Comparison of ENCODE assay signal across 26 cellular contexts in the genomic region with DNA sequence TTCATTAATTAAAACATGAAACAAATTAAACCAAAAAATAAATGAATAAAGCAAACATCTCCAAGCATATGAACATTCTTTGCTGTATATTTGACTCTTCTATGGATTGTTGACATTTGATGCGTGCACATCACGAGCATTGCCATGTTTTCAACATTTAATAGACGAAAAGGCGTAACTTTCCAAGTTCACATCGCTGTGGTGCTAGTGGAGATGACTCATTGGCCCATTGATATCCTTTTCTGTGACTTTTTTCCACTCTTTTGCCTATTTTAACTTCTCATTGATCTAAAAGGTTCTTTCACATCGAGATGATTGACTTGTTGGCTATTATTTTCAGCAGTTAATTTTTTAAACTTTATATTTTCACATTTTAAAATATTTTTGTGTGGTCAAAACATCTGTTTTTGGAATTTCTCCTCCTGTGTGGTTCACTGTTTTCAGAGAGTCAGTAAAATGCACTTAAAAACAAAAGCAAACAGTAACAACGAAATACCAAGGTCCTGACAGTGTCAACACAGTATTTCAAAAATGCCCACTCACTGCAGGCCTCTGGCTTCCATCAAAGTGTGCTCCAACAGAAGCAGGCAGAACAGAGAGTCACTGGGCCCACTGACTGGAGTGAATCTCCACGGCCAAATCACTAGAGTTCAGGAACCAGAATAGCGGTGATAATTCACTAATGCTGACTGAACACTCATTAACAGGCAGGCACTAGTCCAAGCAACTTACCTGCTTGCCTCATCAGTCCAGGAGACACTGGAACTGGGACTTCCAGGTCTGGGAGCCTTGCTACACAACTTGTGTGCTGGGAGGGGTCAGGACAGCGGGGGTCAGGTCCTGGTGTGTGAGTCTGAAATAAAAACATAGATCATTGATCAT.
DNase-seq lines count a peak whose midpoint lies in the region; ATAC-seq and TF ChIP-seq lines count a peak whose summit lies in the region.
"Had no signal": no experiment of that assay in that cellular context is flagged by ENCODE, and none has a peak within 500 bp of the region (broad histone marks: within the 10 kb centered on the region; RNA-seq: fewer than 3 reads in every experiment).

No MANE protein-coding gene starts in this region.

- DNase-seq in AG10803 (ENCODE audit: low read depth) (peak; percentile 80), amniotic epithelial cell (ENCODE audit: low read depth) (peak; percentile 4), left lung (no peak), trophoblast cell (peak in 1 of 2 donors; percentile 62), lower leg skin (ENCODE audit: low spot score in 2 of 2) (no peak), RPMI8226 (no peak), left lobe of liver (ENCODE audit: low spot score) (no peak)
- DNase-seq: activated CD4-positive, alpha-beta memory T cell treated with anti-CD3 and anti-CD28 coated beads, Interleukin-2, amount 10 ng/mL, durations not matched to agents 7 days and 5 days; activated CD8-positive, alpha-beta memory T cell treated with anti-CD3 and anti-CD28 coated beads, Interleukin-2, amount 50 U/mL, for 48 hours; activated naive CD4-positive, alpha-beta T cell treated with anti-CD3 and anti-CD28 coated beads, Interleukin-2, amount 10 ng/mL, durations not matched to agents 7 days and 5 days; DMS53; endodermal cell; esophagus squamous epithelium; gastrocnemius medialis; HFFc6; KG1; left ventricle myocardium inferior; mucosa of descending colon; NCI-H446 treated with DMSO at 0.1 percent for 48 hours; NCI-H82; SK-N-SH; stimulated activated naive CD8-positive, alpha-beta T cell treated with anti-CD3 and anti-CD28 coated beads, Interleukin-15, amount 100 ng/mL, for 72 hours had no signal

- H3K9me3 ChIP-seq in left lung (no peaks in the 10 kb centered on the region), trophoblast cell (ENCODE audit: insufficient read depth, low read depth, low read length) (no peaks in the 10 kb centered on the region)
- H3K9me3 ChIP-seq: esophagus squamous epithelium, gastrocnemius medialis, mucosa of descending colon, SK-N-SH, thyroid gland had no signal

- no peak overlapping the region for H3K4ac ChIP-seq in trophoblast cell (ENCODE audit: low read depth, low read length)

- H3K27ac ChIP-seq in left lung (no peak overlapping the region), trophoblast cell (ENCODE audit: low read depth, low read length) (peak overlapping the region; percentile 87)
- H3K27ac ChIP-seq: esophagus squamous epithelium, gastrocnemius medialis, left ventricle myocardium inferior, RWPE1, thyroid gland had no signal

- H3K4me1 ChIP-seq in left lung, result no peaks in the 10 kb centered on the region
- peaks cover 15 to 19% of the 10 kb centered on the region in 2 experiments for H3K4me1 ChIP-seq in trophoblast cell (ENCODE audit: control insufficient read depth in 1 of 2, insufficient read depth in 2 of 2, low read length in 2 of 2)
- H3K4me1 ChIP-seq: esophagus squamous epithelium, gastrocnemius medialis, left ventricle myocardium inferior had no signal

- H3K79me1 ChIP-seq in trophoblast cell (ENCODE audit: low read length), result peaks cover 27% of the 10 kb centered on the region

- H3K27me3 ChIP-seq in left lung, result no peaks in the 10 kb centered on the region
- H3K27me3 ChIP-seq in trophoblast cell (ENCODE audit: insufficient read depth, low read length), result no peaks in the 10 kb centered on the region
- H3K27me3 ChIP-seq: esophagus squamous epithelium, gastrocnemius medialis, thyroid gland had no signal

- H3K14ac ChIP-seq in trophoblast cell (ENCODE audit: low read length), result peak overlapping the region; percentile 4

- no peak overlapping the region for H2AFZ ChIP-seq in trophoblast cell (ENCODE audit: insufficient read depth, low read length, poor library complexity)

- peak overlapping the region; percentile 16 for H2BK12ac ChIP-seq in trophoblast cell (ENCODE audit: low read length)

- ATAC-seq in left lung (peak; percentile 79), GM19023 (IDR thresholded peaks at IDR 0.05; ENCODE audit: unreplicated experiment) (no peak), left lobe of liver (no peak)
- ATAC-seq: activated CD4-positive, CD25-positive, alpha-beta regulatory T cell treated with anti-CD3 and anti-CD28 coated beads, Interleukin-2, amount 50 U/mL, for 24 hours; gastrocnemius medialis; mucosa of descending colon; stimulated activated naive CD8-positive, alpha-beta T cell treated with anti-CD3 and anti-CD28 coated beads, Interleukin-15, amount 100 ng/mL, for 72 hours had no signal

- H4K8ac ChIP-seq in trophoblast cell (ENCODE audit: low read depth, low read length), result no peak overlapping the region

- WGBS in trophoblast cell (ENCODE audit: extremely low coverage, insufficient coverage, insufficient read length), result no CpG with 5 or more reads among the region's 10 CpGs
- WGBS in lower leg skin, 2 donors, result 77 to 78% methylated on average over 10 of the region's 10 CpGs

- no peak overlapping the region for H4K12ac ChIP-seq in trophoblast cell (ENCODE audit: low read depth, low read length)

- H3K36me3 ChIP-seq in left lung, result no peaks in the 10 kb centered on the region
- no peaks in the 10 kb centered on the region for H3K36me3 ChIP-seq in trophoblast cell (ENCODE audit: control insufficient read depth in 1 of 2, insufficient read depth in 2 of 2, low read length in 2 of 2)
- H3K36me3 ChIP-seq: esophagus squamous epithelium, gastrocnemius medialis, left ventricle myocardium inferior, thyroid gland had no signal

- no peak overlapping the region for H2AK5ac ChIP-seq in trophoblast cell (ENCODE audit: low read length)

- H3K4me3 ChIP-seq in AG10803 (ENCODE audit: low read length) (no peak overlapping the region), left lung (no peak overlapping the region), trophoblast cell (ENCODE audit: low read depth, low read length) (no peak overlapping the region), lower leg skin (ENCODE audit: low read depth, poor library complexity, severe bottlenecking) (no peak overlapping the region)
- H3K4me3 ChIP-seq: esophagus squamous epithelium, gastrocnemius medialis, left ventricle myocardium inferior, mucosa of descending colon, thyroid gland had no signal

- no peak overlapping the region for H3K23ac ChIP-seq in trophoblast cell (ENCODE audit: low read length)

- peaks cover 4% of the 10 kb centered on the region for H3K79me2 ChIP-seq in trophoblast cell (ENCODE audit: control insufficient read depth, insufficient read depth, low read length, poor library complexity)

- H2BK5ac ChIP-seq in trophoblast cell (ENCODE audit: low read depth, low read length, poor library complexity), result peak overlapping the region; percentile 86

- TF ChIP-seq POLR2A in lower leg skin (IDR thresholded peaks at IDR 0.05), result no peak

- H3K9ac ChIP-seq in trophoblast cell (ENCODE audit: low read length), result no peak overlapping the region
- H3K9ac ChIP-seq: SK-N-SH had no signal

- peak overlapping the region; percentile 82 for H4K91ac ChIP-seq in trophoblast cell (ENCODE audit: low read depth, low read length)

- intact Hi-C loops in left lung (cut with DNase I), result no loop called here
- intact Hi-C loops in lower leg skin (cut with DNase I; ENCODE audit: low total_unique reads), result no loop called here

- no peak for TF ChIP-seq CTCF in AG10803 (conservative IDR thresholded peaks at IDR 0.05; ENCODE audit: low read length)
- no peak for TF ChIP-seq CTCF in left lung (IDR thresholded peaks at IDR 0.05)
- TF ChIP-seq CTCF in lower leg skin (IDR thresholded peaks at IDR 0.05), result no peak

- peak overlapping the region; percentile 2 for H2BK120ac ChIP-seq in trophoblast cell (ENCODE audit: insufficient read depth, low read length, poor library complexity)

- peak overlapping the region; percentile 17 for H3K4me2 ChIP-seq in trophoblast cell (ENCODE audit: low read length)
- H3K4me2 ChIP-seq: SK-N-SH had no signal

- H3K18ac ChIP-seq in trophoblast cell (ENCODE audit: low read length), result no peak overlapping the region

Comparison
In these comparisons a context has a peak if more than half of its experiments do, and no peak if none do; other contexts are left out.
1. DNase-seq: peak in AG10803 (single experiment) and amniotic epithelial cell (single experiment); none in left lung (0 of 2), lower leg skin (0 of 2), RPMI8226 (single experiment) and left lobe of liver (single experiment).